ENCODE assay signal across 11 cellular contexts in the genomic region with DNA sequence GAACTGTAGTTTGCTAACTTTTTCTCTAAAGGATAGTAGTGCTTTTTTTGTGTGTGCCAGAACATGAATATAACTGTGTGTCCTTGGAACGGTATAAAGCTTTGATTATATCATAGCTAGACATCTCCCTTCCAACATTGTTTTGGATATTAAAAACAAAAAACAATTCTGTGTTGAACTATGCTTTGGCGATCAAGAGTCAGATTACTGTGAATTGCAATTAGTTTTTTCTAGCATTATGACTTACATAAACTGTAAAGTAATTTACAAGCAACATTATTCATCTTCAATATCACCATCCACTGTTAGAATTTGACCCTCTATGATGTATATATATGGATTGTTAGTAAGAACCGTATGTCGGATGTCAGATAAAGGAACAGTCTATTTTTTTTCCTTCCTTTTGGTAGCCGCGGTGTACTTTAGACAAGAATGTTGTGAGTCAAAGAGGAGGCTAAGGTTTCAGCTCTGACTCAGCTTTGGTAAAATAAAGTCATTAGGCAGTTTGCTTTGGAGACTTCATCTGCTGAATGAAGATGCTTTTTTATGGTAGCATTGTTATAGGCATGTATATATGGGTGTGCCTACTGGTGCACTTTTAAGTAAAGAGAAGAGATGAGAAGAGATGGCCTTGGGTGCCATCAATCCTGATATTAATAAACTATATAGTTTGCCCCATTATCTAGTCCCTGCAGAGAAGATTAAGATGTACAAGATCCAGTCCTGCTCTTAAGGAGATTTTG.
A peak's percentile ranks its signal among the peaks of the same experiment; 100 is the strongest.
DNase-seq lines count a peak whose midpoint lies in the region; FAIRE-seq and TF ChIP-seq lines count a peak whose summit lies in the region.
"Had no signal": no experiment of that assay in that cellular context is flagged by ENCODE, and none has a peak within 500 bp of the region (broad histone marks: within the 10 kb centered on the region; RNA-seq: fewer than 3 reads in every experiment).

No MANE protein-coding gene starts in this region.

- peak overlapping the region; percentile 72 for H3K4me2 ChIP-seq in osteoblast (ENCODE audit: insufficient read depth, low read length)

- H3K27ac Mint-ChIP-seq in activated CD4-positive, alpha-beta T cell treated with anti-CD3 and anti-CD28 coated beads, Interleukin-2, amount 10 ng/mL, durations not matched to agents 7 days and 5 days: no peak overlapping the region

- no peaks in the 10 kb centered on the region for H4K20me1 ChIP-seq in osteoblast (ENCODE audit: insufficient read depth, low read length)

- no peaks in the 10 kb centered on the region for H3K9me3 Mint-ChIP-seq in activated CD4-positive, alpha-beta T cell treated with anti-CD3 and anti-CD28 coated beads, Interleukin-2, amount 10 ng/mL, durations not matched to agents 7 days and 5 days

- H3K4me3 ChIP-seq in esophagus muscularis mucosa (no peak overlapping the region), osteoblast (ENCODE audit: insufficient read depth, low read length) (peak overlapping the region; percentile 9)
- H3K4me3 ChIP-seq: ovary had no signal

- H3K36me3 ChIP-seq in esophagus muscularis mucosa (no peaks in the 10 kb centered on the region), osteoblast (ENCODE audit: insufficient read depth, low read length) (no peaks in the 10 kb centered on the region)
- H3K36me3 ChIP-seq: ovary had no signal

- POLR2A ChIA-PET in activated CD4-positive, alpha-beta T cell treated with anti-CD3 and anti-CD28 coated beads, Interleukin-2, amount 10 ng/mL, durations not matched to agents 7 days and 5 days (lab: Charles Lee): no interaction called here

- no peaks in the 10 kb centered on the region for H3K79me2 ChIP-seq in osteoblast (ENCODE audit: insufficient read depth, low read length)

- WGBS in esophagus muscularis mucosa: 26% methylated on average over 6 of the region's 6 CpGs

- H3K9me3 ChIP-seq in esophagus muscularis mucosa: peaks cover 0 to 8% (median 2%) of the 10 kb centered on the region in 4 donors
- H3K9me3 ChIP-seq in osteoblast (ENCODE audit: low read depth, low read length): peaks cover 4% of the 10 kb centered on the region
- H3K9me3 ChIP-seq: ovary had no signal

- H3K27ac ChIP-seq in esophagus muscularis mucosa (replicated peaks in 1 of 4) (peak overlapping the region in 3 of 4 donors; percentile 18 to 67 (median 20)), osteoblast (ENCODE audit: low read depth, low read length) (peak overlapping the region; percentile 74)
- H3K27ac ChIP-seq: ovary had no signal

- H3K4me1 ChIP-seq in esophagus muscularis mucosa: peaks cover 25 to 42% (median 33%) of the 10 kb centered on the region in 4 donors
- peaks cover 29% of the 10 kb centered on the region for H3K4me1 ChIP-seq in osteoblast (ENCODE audit: insufficient read depth, low read length)

- peak; percentile 87 for FAIRE-seq in RCC 7860 (lab: Jason Lieb, UNC)

- CTCF ChIA-PET in activated CD4-positive, alpha-beta T cell treated with anti-CD3 and anti-CD28 coated beads, Interleukin-2, amount 10 ng/mL, durations not matched to agents 7 days and 5 days (lab: Charles Lee): no interaction called here

- H3K27me3 ChIP-seq in esophagus muscularis mucosa (no peaks in the 10 kb centered on the region), osteoblast (ENCODE audit: insufficient read depth, low read length) (no peaks in the 10 kb centered on the region)
- H3K27me3 ChIP-seq: ovary had no signal

- no peak overlapping the region for H3K4me3 Mint-ChIP-seq in activated CD4-positive, alpha-beta T cell treated with anti-CD3 and anti-CD28 coated beads, Interleukin-2, amount 10 ng/mL, durations not matched to agents 7 days and 5 days

- no peaks in the 10 kb centered on the region for H3K4me1 Mint-ChIP-seq in activated CD4-positive, alpha-beta T cell treated with anti-CD3 and anti-CD28 coated beads, Interleukin-2, amount 10 ng/mL, durations not matched to agents 7 days and 5 days

- peak overlapping the region; percentile 48 for H2AFZ ChIP-seq in osteoblast (ENCODE audit: low read length)

- TF ChIP-seq POLR2A in esophagus muscularis mucosa (IDR thresholded peaks at IDR 0.05; ENCODE audit: low read depth): no peak

- TF ChIP-seq CTCF in esophagus muscularis mucosa (IDR thresholded peaks at IDR 0.05): no peak
- no peak for TF ChIP-seq CTCF in osteoblast (IDR thresholded peaks at IDR 0.05; ENCODE audit: extremely low read depth, low read depth, low read length)

- H3K27me3 Mint-ChIP-seq in activated CD4-positive, alpha-beta T cell treated with anti-CD3 and anti-CD28 coated beads, Interleukin-2, amount 10 ng/mL, durations not matched to agents 7 days and 5 days: peaks cover 28% of the 10 kb centered on the region

- DNase-seq in EL (peak; percentile 86), RCC 7860 (ENCODE audit: low spot score) (peak; percentile 70), esophagus muscularis mucosa (ENCODE audit: extremely low spot score) (no peak), osteoblast (ENCODE audit: insufficient read length, low spot score, missing footprints) (peak; percentile 87), HUDEP-2 (lab: John Stamatoyannopoulos, UW; ENCODE audit: unreplicated experiment in 76 of 76) (no peak), NCI-H2081 (lab: John Stamatoyannopoulos, UW) (no peak), GOT3 (lab: John Stamatoyannopoulos, UW) (no peak)
- no peak for DNase-seq in activated CD4-positive, alpha-beta T cell treated with anti-CD3 and anti-CD28 coated beads, Interleukin-2, amount 10 ng/mL, durations not matched to agents 7 days and 5 days
- DNase-seq: NCI-H1417 treated with DMSO at 0.1 percent for 48 hours; ovary; stimulated activated CD8-positive, alpha-beta memory T cell treated with anti-CD3 and anti-CD28 coated beads, Interleukin-4, amount 100 ng/mL, for 48 hours had no signal

- H3K36me3 Mint-ChIP-seq in activated CD4-positive, alpha-beta T cell treated with anti-CD3 and anti-CD28 coated beads, Interleukin-2, amount 10 ng/mL, durations not matched to agents 7 days and 5 days (ENCODE audit: low read depth): no peaks in the 10 kb centered on the region

- TF ChIP-seq EP300 in esophagus muscularis mucosa (IDR thresholded peaks at IDR 0.05): no peak

- intact Hi-C loops in esophagus muscularis mucosa (cut with DNase I): no loop called here

Comparison
In these comparisons a context has a peak if more than half of its experiments do, and no peak if none do; other contexts are left out.
1. DNase-seq: peak in EL (single experiment), RCC 7860 (single experiment) and osteoblast (single experiment); none in esophagus muscularis mucosa (single experiment), HUDEP-2 (0 of 76), NCI-H2081 (0 of 2), activated CD4-positive, alpha-beta T cell treated with anti-CD3 and anti-CD28 coated beads, Interleukin-2, amount 10 ng/mL, durations not matched to agents 7 days and 5 days (single experiment) and GOT3 (single experiment).